In the genomic region with DNA sequence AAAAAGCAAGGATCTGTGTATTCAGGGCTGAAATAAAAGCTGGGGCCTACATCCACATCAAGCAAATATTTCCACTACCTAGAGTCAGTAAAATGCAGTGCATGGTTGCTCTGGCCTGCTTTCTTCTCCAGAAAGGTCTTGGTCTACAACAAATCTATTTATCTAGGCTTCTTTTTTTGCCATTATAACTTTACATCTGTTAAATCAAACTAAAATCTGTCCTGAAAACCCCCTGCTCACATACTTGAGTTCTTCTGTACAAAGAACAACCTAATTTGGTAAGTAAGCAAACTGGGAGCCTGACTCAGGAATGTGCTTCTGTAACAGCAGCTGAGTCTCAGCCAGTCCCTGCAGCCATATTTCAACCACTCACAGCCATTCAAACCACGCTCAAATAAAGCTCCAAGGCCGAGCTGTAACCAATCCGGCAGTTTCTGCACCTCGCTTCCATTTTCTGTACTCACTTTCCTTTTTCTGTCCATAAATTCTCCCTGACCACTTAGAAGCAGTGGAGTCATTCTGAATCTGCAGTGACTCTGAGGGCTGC, we compare ENCODE assay signal across 9 cellular contexts.
DNase-seq lines count a peak whose midpoint lies in the region; ATAC-seq and TF ChIP-seq lines count a peak whose summit lies in the region.
"Had no signal": no experiment of that assay in that cellular context is flagged by ENCODE, and none has a peak within 500 bp of the region (broad histone marks: within the 10 kb centered on the region; RNA-seq: fewer than 3 reads in every experiment).

No MANE protein-coding gene starts in this region.

- TF ChIP-seq CTCF in ascending aorta (IDR thresholded peaks at IDR 0.05) = no peak
- TF ChIP-seq CTCF in sigmoid colon (IDR thresholded peaks at IDR 0.05) = no peak

- no peaks in the 10 kb centered on the region for H3K9me3 ChIP-seq in ascending aorta
- H3K9me3 ChIP-seq in iPS-18a (ENCODE audit: control insufficient read depth, low read depth, low read length) = no peaks in the 10 kb centered on the region
- no peaks in the 10 kb centered on the region for H3K9me3 ChIP-seq in sigmoid colon

- H3K4me3 ChIP-seq in ascending aorta (no peak overlapping the region), iPS-18a (ENCODE audit: low read length) (no peak overlapping the region), sigmoid colon (no peak overlapping the region)

- H3K27me3 ChIP-seq in ascending aorta (no peaks in the 10 kb centered on the region), iPS-18a (ENCODE audit: control insufficient read depth, insufficient read depth, low read length) (no peaks in the 10 kb centered on the region), sigmoid colon (no peaks in the 10 kb centered on the region)

- H3K4me1 ChIP-seq in ascending aorta (peaks cover 14 to 36% of the 10 kb centered on the region in 2 donors), iPS-18a (ENCODE audit: control insufficient read depth, low read depth, low read length) (peaks cover 39% of the 10 kb centered on the region), sigmoid colon (peaks cover 0 to 88% (median 79%) of the 10 kb centered on the region in 4 donors)

- H3K27ac ChIP-seq in ascending aorta (peak overlapping the region; percentile 87 to 92), iPS-18a (ENCODE audit: low read length) (peak overlapping the region; percentile 41), sigmoid colon (peak overlapping the region; percentile 80 to 92 (median 85))

- intact Hi-C loops in ascending aorta (cut with DNase I) (loop anchor here (1.0 to 10.0 kb wide), 3 partner anchors 96 to 226 kb away; no protein-coding TSS in a partner anchor), sigmoid colon (cut with DNase I) (loop anchor here (5.0 kb wide), 2 partner anchors 93 to 163 kb away; a partner anchor contains a TSS)

- peak overlapping the region; percentile 32 for H3K9ac ChIP-seq in iPS-18a (ENCODE audit: low read length)

- 73 to 91% methylated on average over 4 of the region's 4 CpGs for WGBS in sigmoid colon, 2 donors

- ATAC-seq in esophagus mucosa (no peak), HG03469 (IDR thresholded peaks at IDR 0.05; ENCODE audit: unreplicated experiment) (no peak)

- DNase-seq in Daoy (ENCODE audit: low read depth) (peak; percentile 45), ascending aorta (ENCODE audit: low spot score in 2 of 2) (peak in 1 of 2 donors; percentile 77), sigmoid colon (peak; percentile 87), T1000 (lab: John Stamatoyannopoulos, UW) (no peak), epidermal melanocyte (ENCODE audit: insufficient read length, low spot score) (no peak)
- DNase-seq: NCI-H774 had no signal

- TF ChIP-seq EP300 in sigmoid colon (IDR thresholded peaks at IDR 0.05) = peak in 2 of 4 donors; percentile 45 to 55

- H3K36me3 ChIP-seq in ascending aorta = peaks cover 16 to 26% of the 10 kb centered on the region in 2 donors
- H3K36me3 ChIP-seq in iPS-18a (ENCODE audit: control insufficient read depth, low read depth, low read length) = peaks cover 2% of the 10 kb centered on the region
- peaks cover 0 to 3% (median 0%) of the 10 kb centered on the region in 4 donors for H3K36me3 ChIP-seq in sigmoid colon

- no peak for TF ChIP-seq POLR2A in sigmoid colon (IDR thresholded peaks at IDR 0.05)

Comparison
In these comparisons a context has a peak if more than half of its experiments do, and no peak if none do; other contexts are left out.
1. DNase-seq: peak in Daoy (single experiment) and sigmoid colon (single experiment); none in T1000 (single experiment) and epidermal melanocyte (single experiment).
2. Peak in every context shown above with its lines, with median percentiles within 50 percentile points of each other: H3K27ac ChIP-seq.